17 cellular contexts compared by ENCODE assay signal in genomic region chr16:78022347-78022746, GRCh38.
"Had no signal": no experiment of that assay in that cellular context is flagged by ENCODE, and none has a peak within 500 bp of the region (broad histone marks: within the 10 kb centered on the region; RNA-seq: fewer than 3 reads in every experiment).

A gene with protein sequence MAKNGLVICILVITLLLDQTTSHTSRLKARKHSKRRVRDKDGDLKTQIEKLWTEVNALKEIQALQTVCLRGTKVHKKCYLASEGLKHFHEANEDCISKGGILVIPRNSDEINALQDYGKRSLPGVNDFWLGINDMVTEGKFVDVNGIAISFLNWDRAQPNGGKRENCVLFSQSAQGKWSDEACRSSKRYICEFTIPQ (plus strand): TSS chr16:78022548. CDS start chr16:78022627, 79 bp downstream.

- DNase-seq: activated CD4-positive, alpha-beta memory T cell treated with anti-CD3 and anti-CD28 coated beads for 36 hours; activated CD4-positive, alpha-beta T cell treated with anti-CD3 and anti-CD28 coated beads for 36 hours; activated CD8-positive, alpha-beta memory T cell treated with anti-CD3 and anti-CD28 coated beads, Interleukin-2, amount 10 ng/mL, durations not matched to agents 7 days and 5 days; activated effector memory CD4-positive, alpha-beta T cell treated with Interleukin-2 at 50 U/mL for 16 hours; activated naive CD4-positive, alpha-beta T cell treated with anti-CD3 and anti-CD28 coated beads, Interleukin-2, amount 50 U/mL, for 16 hours; activated T-cell treated with anti-CD3 and anti-CD28 coated beads, Interleukin-2, amount 50 U/mL, for 4 hours; caudate nucleus; esophagus squamous epithelium; foreskin fibroblast; hypothalamus; immature natural killer cell; left cardiac atrium; ovary; spleen; T1000; uterus had no signal

- H3K27ac Mint-ChIP-seq: activated CD4-positive, alpha-beta memory T cell treated with anti-CD3 and anti-CD28 coated beads for 36 hours; activated CD4-positive, alpha-beta T cell treated with anti-CD3 and anti-CD28 coated beads for 36 hours; activated CD8-positive, alpha-beta memory T cell treated with anti-CD3 and anti-CD28 coated beads, Interleukin-2, amount 10 ng/mL, durations not matched to agents 7 days and 5 days; immature natural killer cell had no signal

- H3K4me1 Mint-ChIP-seq: activated CD4-positive, alpha-beta T cell treated with anti-CD3 and anti-CD28 coated beads for 36 hours; activated CD8-positive, alpha-beta memory T cell treated with anti-CD3 and anti-CD28 coated beads, Interleukin-2, amount 10 ng/mL, durations not matched to agents 7 days and 5 days; immature natural killer cell had no signal

- H3K36me3 Mint-ChIP-seq: activated CD4-positive, alpha-beta memory T cell treated with anti-CD3 and anti-CD28 coated beads for 36 hours; activated CD8-positive, alpha-beta memory T cell treated with anti-CD3 and anti-CD28 coated beads, Interleukin-2, amount 10 ng/mL, durations not matched to agents 7 days and 5 days; immature natural killer cell had no signal

- H3K9me3 Mint-ChIP-seq: activated CD4-positive, alpha-beta memory T cell treated with anti-CD3 and anti-CD28 coated beads for 36 hours; activated T-cell treated with anti-CD3 and anti-CD28 coated beads, Interleukin-2, amount 50 U/mL, for 4 hours had no signal

- ATAC-seq: activated CD4-positive, alpha-beta T cell treated with anti-CD3 and anti-CD28 coated beads for 36 hours; activated CD8-positive, alpha-beta memory T cell treated with anti-CD3 and anti-CD28 coated beads, Interleukin-2, amount 10 ng/mL, durations not matched to agents 7 days and 5 days; activated T-cell treated with anti-CD3 and anti-CD28 coated beads, Interleukin-2, amount 50 U/mL, for 4 hours; left cardiac atrium; sciatic nerve had no signal

- H3K4me3 Mint-ChIP-seq: activated CD4-positive, alpha-beta memory T cell treated with anti-CD3 and anti-CD28 coated beads for 36 hours; activated CD4-positive, alpha-beta T cell treated with anti-CD3 and anti-CD28 coated beads for 36 hours; activated CD8-positive, alpha-beta memory T cell treated with anti-CD3 and anti-CD28 coated beads, Interleukin-2, amount 10 ng/mL, durations not matched to agents 7 days and 5 days; activated T-cell treated with anti-CD3 and anti-CD28 coated beads, Interleukin-2, amount 50 U/mL, for 4 hours; immature natural killer cell had no signal
